8 cellular contexts compared by ENCODE assay signal in the genomic region with DNA sequence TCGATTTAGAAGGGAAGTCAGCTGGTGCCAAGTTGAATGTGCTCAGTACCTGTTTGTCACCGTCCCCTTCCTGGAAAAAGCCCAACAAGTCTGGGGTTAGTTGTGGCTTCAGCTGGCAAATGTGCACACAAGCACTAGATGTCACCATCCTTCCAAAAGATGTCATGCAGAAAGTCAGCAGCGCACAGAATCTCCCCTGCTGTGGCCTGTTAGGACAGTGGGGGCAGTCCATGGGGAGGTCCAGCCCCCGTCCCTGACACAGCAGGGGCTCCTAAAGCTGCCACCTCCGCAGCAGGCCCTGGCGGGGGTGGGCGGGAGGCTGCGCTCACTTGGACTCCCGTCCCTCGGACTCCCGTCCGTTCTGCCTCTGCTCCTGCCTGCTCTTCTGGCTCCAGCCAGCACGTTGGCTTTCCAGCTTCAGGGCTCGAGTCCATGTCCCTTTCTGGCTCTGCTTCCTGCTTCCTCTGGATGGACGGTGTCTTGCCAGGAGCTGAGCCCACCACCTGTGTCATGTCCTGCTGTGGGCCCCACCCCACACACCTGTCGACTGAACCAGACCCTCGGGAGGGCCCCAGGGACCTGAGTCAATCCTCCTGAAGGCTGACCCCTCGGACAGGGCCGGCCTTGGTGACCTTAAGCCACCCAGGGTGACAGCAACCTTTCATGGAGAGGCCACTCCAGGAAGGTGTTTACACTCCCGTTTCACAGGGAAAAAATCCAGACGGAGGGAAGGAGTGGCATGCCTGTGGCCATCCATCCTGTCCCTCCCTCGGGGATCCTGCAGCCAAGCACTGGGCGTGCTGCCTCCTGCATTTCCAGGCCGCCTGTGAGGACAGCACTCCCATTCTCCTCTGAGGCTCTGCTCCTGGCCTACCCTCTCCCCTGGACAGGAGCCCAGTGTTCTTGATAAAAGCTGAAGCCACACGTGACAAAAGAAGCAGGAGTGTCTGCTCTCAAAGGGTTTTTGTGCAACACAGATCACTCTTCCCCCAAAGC. TPM values are rescaled to one million over a fixed set of nuclear protein-coding genes. Genes with fewer than 3 reads are reported as not detected.
DNase-seq lines count a peak whose midpoint lies in the region; ATAC-seq and TF ChIP-seq lines count a peak whose summit lies in the region.

No MANE protein-coding gene starts in this region.

- H3K27ac ChIP-seq in adrenal gland, result peak overlapping the region in 2 of 5 donors; percentile 74 to 75
- H3K27ac ChIP-seq in sigmoid colon, result peak overlapping the region; percentile 39 to 73 (median 69)

- DNase-seq in Ammon's horn (ENCODE audit: low spot score) (peak; percentile 80), OCI-M1 (lab: John Stamatoyannopoulos, UW) (peak; percentile 41), adrenal gland (peak; percentile 48 to 90 (median 74)), hepatic stellate cell (ENCODE audit: low spot score) (peak; percentile 88), sigmoid colon (peak; percentile 94)

- H3K4me1 ChIP-seq in adrenal gland (replicated peaks in 1 of 2), result peaks cover 4 to 9% of the 10 kb centered on the region in 2 donors
- peaks cover 0 to 19% (median 13%) of the 10 kb centered on the region in 4 donors for H3K4me1 ChIP-seq in sigmoid colon

- ATAC-seq in GM21786 (IDR thresholded peaks at IDR 0.05; ENCODE audit: unreplicated experiment), result peak; percentile 48
- no peak for ATAC-seq in HG02981 (IDR thresholded peaks at IDR 0.05; ENCODE audit: unreplicated experiment)
- no peak for ATAC-seq in HG03135 (IDR thresholded peaks at IDR 0.05; ENCODE audit: unreplicated experiment)

- H3K4me3 ChIP-seq in adrenal gland (no peak overlapping the region), sigmoid colon (peak overlapping the region in 3 of 4 donors; percentile 11 to 28 (median 20))

- 21 to 36% (median 26%) methylated on average over 6 to 25 of the region's 25 CpGs for WGBS in adrenal gland, 4 donors
- WGBS in sigmoid colon, 2 donors, result 60 to 65% methylated on average over 25 of the region's 25 CpGs

- no peak for TF ChIP-seq POLR2A in adrenal gland (IDR thresholded peaks at IDR 0.05)
- no peak for TF ChIP-seq POLR2A in sigmoid colon (IDR thresholded peaks at IDR 0.05)

- no peak for TF ChIP-seq EP300 in sigmoid colon (IDR thresholded peaks at IDR 0.05)

- TF ChIP-seq CTCF in adrenal gland (IDR thresholded peaks at IDR 0.05) (peak; percentile 20 to 61 (median 52)), sigmoid colon (IDR thresholded peaks at IDR 0.05) (peak; percentile 28 to 49 (median 32))

- H3K36me3 ChIP-seq in adrenal gland (replicated peaks in 1 of 2) (no peaks in the 10 kb centered on the region), sigmoid colon (no peaks in the 10 kb centered on the region)

- no peaks in the 10 kb centered on the region for H3K27me3 ChIP-seq in adrenal gland
- no peaks in the 10 kb centered on the region for H3K27me3 ChIP-seq in sigmoid colon

- intact Hi-C loops in adrenal gland (cut with DNase I) (loop anchor here (2.0 to 5.0 kb wide), 2 partner anchors 90 to 161 kb away; no protein-coding TSS in a partner anchor), sigmoid colon (cut with DNase I) (loop anchor here (1.0 kb wide), 1 partner anchor 163 kb away; no protein-coding TSS in a partner anchor)

- H3K9me3 ChIP-seq in adrenal gland (replicated peaks in 1 of 3) (no peaks in the 10 kb centered on the region), sigmoid colon (no peaks in the 10 kb centered on the region)

RNA-seq across cellular contexts. Expression of gene RAB17, which starts 8.5 kb away (rescaled TPM):
- 10 to 100 TPM in 2 of 8 donors, 1 to 10 TPM in 4, under 1 TPM in 2; 0.91 to 18.7 (median 4.2) TPM for total RNA-seq in adrenal gland
- polyA plus RNA-seq in adrenal gland, result 1 to 10 TPM in 2 of 3 donors, under 1 TPM in 1; 0.37 to 6.2 (median 4.7) TPM
- total RNA-seq in sigmoid colon, result 1 to 10 TPM in 1 of 4 donors, under 1 TPM in 3; 0.33 to 2.8 (median 0.45) TPM
- polyA plus RNA-seq in sigmoid colon, result 10 to 100 TPM; 34.4 to 48.8 (median 38.4) TPM

RNA-seq across cellular contexts. Expression of gene PRLH, which starts 15.7 kb away (rescaled TPM):
- total RNA-seq in adrenal gland (not detected), sigmoid colon (not detected)
- polyA plus RNA-seq in adrenal gland (not detected), sigmoid colon (not detected)

RNA-seq across cellular contexts. Expression of gene LRRFIP1, which starts 45.3 kb away (rescaled TPM):
- total RNA-seq in adrenal gland (10 to 100 TPM; 18.7 to 79.7 (median 51.8) TPM), sigmoid colon (100 to 1,000 TPM; 112 to 185 (median 136) TPM)
- polyA plus RNA-seq in adrenal gland (10 to 100 TPM; 44.6 to 63.1 (median 57.4) TPM), sigmoid colon (10 to 100 TPM; 42.0 to 73.8 (median 63.3) TPM)

Comparison
In these comparisons a context has a peak if more than half of its experiments do, and no peak if none do; other contexts are left out.
1. DNase-seq: peak in every context shown above with its lines; median percentile 94 in sigmoid colon; 88 in hepatic stellate cell; 80 in Ammon's horn; 74 in adrenal gland; 41 in OCI-M1.
2. H3K4me3 ChIP-seq: peak in sigmoid colon (3 of 4); none in adrenal gland (0 of 4).